Comparison of ENCODE assay signal across 29 cellular contexts in genomic region chr12:69708649-69709048, GRCh38. TPM values are rescaled to one million over a fixed set of nuclear protein-coding genes. Genes with fewer than 3 reads are reported as not detected.
DNase-seq lines count a peak whose midpoint lies in the region; ATAC-seq and TF ChIP-seq lines count a peak whose summit lies in the region.
"Had no signal": no experiment of that assay in that cellular context is flagged by ENCODE, and none has a peak within 500 bp of the region (broad histone marks: within the 10 kb centered on the region; RNA-seq: fewer than 3 reads in every experiment).

No MANE protein-coding gene starts in this region.

- H3K9me3 Mint-ChIP-seq in activated CD4-positive, alpha-beta T cell treated with anti-CD3 and anti-CD28 coated beads, Interleukin-2, amount 10 ng/mL, durations not matched to agents 7 days and 5 days, result peaks cover 2% of the 10 kb centered on the region
- H3K9me3 Mint-ChIP-seq: activated T-cell treated with anti-CD3 and anti-CD28 coated beads, Interleukin-2, amount 50 U/mL, for 4 hours; memory B cell; T-cell had no signal

- CTCF ChIA-PET in SK-N-SH (lab: Yijun Ruan, JAX) (interaction anchor here (0.6 kb wide), 1 partner anchor 13 kb away, joined by 3 read pairs; no protein-coding TSS in a partner anchor), mammary epithelial cell (lab: Charles Lee; ENCODE audit: low non-redundant PET) (no interaction called here)
- CTCF ChIA-PET in activated CD4-positive, alpha-beta T cell treated with anti-CD3 and anti-CD28 coated beads, Interleukin-2, amount 10 ng/mL, durations not matched to agents 7 days and 5 days (lab: Charles Lee), result no interaction called here

- H3K27ac Mint-ChIP-seq in activated CD4-positive, alpha-beta T cell treated with anti-CD3 and anti-CD28 coated beads, Interleukin-2, amount 10 ng/mL, durations not matched to agents 7 days and 5 days, result no peak overlapping the region
- H3K27ac Mint-ChIP-seq: memory B cell, T-cell had no signal

- H3K27me3 Mint-ChIP-seq in activated CD4-positive, alpha-beta T cell treated with anti-CD3 and anti-CD28 coated beads, Interleukin-2, amount 10 ng/mL, durations not matched to agents 7 days and 5 days, result peaks cover 9% of the 10 kb centered on the region

- H4K20me1 ChIP-seq in SK-N-SH (ENCODE audit: insufficient read depth), result no peaks in the 10 kb centered on the region
- H4K20me1 ChIP-seq in MM.1S (ENCODE audit: insufficient read depth, low read length), result no peaks in the 10 kb centered on the region
- no peaks in the 10 kb centered on the region for H4K20me1 ChIP-seq in smooth muscle cell (ENCODE audit: low read depth)
- H4K20me1 ChIP-seq in mammary epithelial cell (ENCODE audit: insufficient read depth, low read length), result no peaks in the 10 kb centered on the region

- in situ Hi-C loops in mammary epithelial cell (cut with MboI; ENCODE audit: low sequenced_read_pairs in 2 of 2), result no loop called here

- no peak for TF ChIP-seq RAD21 in SK-N-SH (IDR thresholded peaks at IDR 0.05; ENCODE audit: low read length)

- TF ChIP-seq CTCF in SK-N-SH (IDR thresholded peaks at IDR 0.05) (peak; percentile 34; the same call in 1 of the 2 replicates), MM.1S (IDR thresholded peaks at IDR 0.05; ENCODE audit: low read length) (peak; percentile 38), fibroblast of mammary gland (conservative IDR thresholded peaks at IDR 0.05; ENCODE audit: control insufficient read depth, insufficient read depth, low read depth, low read length) (peak; percentile 31), smooth muscle cell (IDR thresholded peaks at IDR 0.05; ENCODE audit: borderline replicate concordance, insufficient read depth, poor library complexity, severe bottlenecking) (peak; percentile 25), mammary epithelial cell (conservative IDR thresholded peaks at IDR 0.05 in 1 of 2, IDR thresholded peaks at IDR 0.05 in 1 of 2; ENCODE audit: extremely low read depth in 1 of 2, insufficient read depth in 1 of 2, low read depth in 1 of 2, low read length in 2 of 2) (peak in 1 of 2 donors; percentile 14)

- no peaks in the 10 kb centered on the region for H3K4me1 Mint-ChIP-seq in activated CD4-positive, alpha-beta T cell treated with anti-CD3 and anti-CD28 coated beads, Interleukin-2, amount 10 ng/mL, durations not matched to agents 7 days and 5 days
- H3K4me1 Mint-ChIP-seq: memory B cell, T-cell had no signal

- DNase-seq in SK-N-SH (no peak), MM.1S (peak; percentile 26), fibroblast of mammary gland (ENCODE audit: low read depth) (no peak), smooth muscle cell (lab: John Stamatoyannopoulos, UW; ENCODE audit: unreplicated experiment) (no peak), mammary epithelial cell (no peak)
- no peak for DNase-seq in activated CD4-positive, alpha-beta T cell treated with anti-CD3 and anti-CD28 coated beads, Interleukin-2, amount 10 ng/mL, durations not matched to agents 7 days and 5 days
- DNase-seq: activated CD8-positive, alpha-beta memory T cell treated with anti-CD3 and anti-CD28 coated beads for 24 hours; activated naive CD4-positive, alpha-beta T cell; activated T-cell treated with anti-CD3 and anti-CD28 coated beads, Interleukin-2, amount 50 U/mL, for 4 hours; AML-193; brain microvascular endothelial cell; DMS79 treated with DMSO at 0.1 percent for 48 hours; effector memory CD4-positive, alpha-beta T cell; esophagus squamous epithelium; HCEC 1CT; IMR-90; NCI-H1105 treated with DMSO at 0.1 percent for 48 hours; NCI-H2029 treated with DMSO at 0.1 percent for 48 hours; NCI-H82; nucleus accumbens; SHP77; stimulated activated CD4-positive, alpha-beta T cell treated with anti-CD3 and anti-CD28 coated beads, Interleukin-1b, Interleukin-23, amount 100 ng/mL, for 48 hours; T-cell; upper lobe of right lung had no signal

- no peak for ATAC-seq in SK-N-SH treated with all-trans-retinoic acid at 6 μM for 48 hours
- ATAC-seq in GM21367 (IDR thresholded peaks at IDR 0.05; ENCODE audit: unreplicated experiment), result no peak
- ATAC-seq: activated T-cell treated with anti-CD3 and anti-CD28 coated beads, Interleukin-2, amount 50 U/mL, for 4 hours; T-cell; upper lobe of right lung had no signal

- no peaks in the 10 kb centered on the region for H3F3A ChIP-seq in SK-N-SH (replicated peaks; ENCODE audit: insufficient read depth)
- peaks cover 4% of the 10 kb centered on the region; the same call in 1 of the 2 replicates for H3F3A ChIP-seq in MM.1S (ENCODE audit: insufficient read depth, low read length)
- no peaks in the 10 kb centered on the region for H3F3A ChIP-seq in smooth muscle cell (ENCODE audit: low read depth)

- H3K9ac ChIP-seq in SK-N-SH (no peak overlapping the region), MM.1S (ENCODE audit: low read length) (no peak overlapping the region), smooth muscle cell (ENCODE audit: low read depth) (no peak overlapping the region), mammary epithelial cell (ENCODE audit: insufficient read depth, low read length) (no peak overlapping the region)

- no peak overlapping the region for H3K4me3 Mint-ChIP-seq in activated CD4-positive, alpha-beta T cell treated with anti-CD3 and anti-CD28 coated beads, Interleukin-2, amount 10 ng/mL, durations not matched to agents 7 days and 5 days
- H3K4me3 Mint-ChIP-seq: activated T-cell treated with anti-CD3 and anti-CD28 coated beads, Interleukin-2, amount 50 U/mL, for 4 hours; memory B cell; T-cell had no signal

- no peak overlapping the region for H2AFZ ChIP-seq in SK-N-SH (ENCODE audit: low read depth)
- H2AFZ ChIP-seq in MM.1S (ENCODE audit: low read length), result no peak overlapping the region
- H2AFZ ChIP-seq in smooth muscle cell (ENCODE audit: low read depth), result no peak overlapping the region
- H2AFZ ChIP-seq in mammary epithelial cell (ENCODE audit: low read depth, low read length), result no peak overlapping the region

- H3K9me3 ChIP-seq in SK-N-SH (no peaks in the 10 kb centered on the region), MM.1S (replicated peaks; ENCODE audit: insufficient read depth, low read length) (no peaks in the 10 kb centered on the region), smooth muscle cell (replicated peaks; ENCODE audit: low read depth) (no peaks in the 10 kb centered on the region), mammary epithelial cell (replicated peaks; ENCODE audit: insufficient read depth, low read length) (no peaks in the 10 kb centered on the region)
- H3K9me3 ChIP-seq: esophagus squamous epithelium, upper lobe of right lung had no signal

- H3K27ac ChIP-seq in SK-N-SH (ENCODE audit: low read depth in 2 of 2, low read length in 1 of 2) (no peak overlapping the region), MM.1S (ENCODE audit: low read length) (no peak overlapping the region), smooth muscle cell (ENCODE audit: low read depth) (no peak overlapping the region), mammary epithelial cell (ENCODE audit: insufficient read depth, low read depth, low read length) (no peak overlapping the region)
- H3K27ac ChIP-seq: brain microvascular endothelial cell, esophagus squamous epithelium, skin epidermis, upper lobe of right lung had no signal

- POLR2A ChIA-PET in SK-N-SH (lab: Yijun Ruan, JAX), result no interaction called here
- POLR2A ChIA-PET in activated CD4-positive, alpha-beta T cell treated with anti-CD3 and anti-CD28 coated beads, Interleukin-2, amount 10 ng/mL, durations not matched to agents 7 days and 5 days (lab: Charles Lee), result no interaction called here

- no peak for TF ChIP-seq EP300 in SK-N-SH (IDR thresholded peaks at IDR 0.05; ENCODE audit: borderline replicate concordance in 1 of 2, low read depth in 1 of 2, low read length in 1 of 2)

- no TSS peak for BruUV-seq in mammary epithelial cell (replicated peaks; lab: Mats Ljungman, UMichigan)

- H3K4me2 ChIP-seq in SK-N-SH (no peak overlapping the region), MM.1S (ENCODE audit: low read depth, low read length) (no peak overlapping the region; the same call in 1 of the 2 replicates), smooth muscle cell (no peak overlapping the region), mammary epithelial cell (ENCODE audit: insufficient read depth, low read depth, low read length) (no peak overlapping the region)

- no peaks in the 10 kb centered on the region for H3K79me2 ChIP-seq in SK-N-SH (ENCODE audit: insufficient read depth)
- no peaks in the 10 kb centered on the region for H3K79me2 ChIP-seq in MM.1S (ENCODE audit: low read length)
- H3K79me2 ChIP-seq in smooth muscle cell (ENCODE audit: low read depth), result no peaks in the 10 kb centered on the region
- no peaks in the 10 kb centered on the region for H3K79me2 ChIP-seq in mammary epithelial cell (ENCODE audit: insufficient read depth, low read length)

- H3K36me3 ChIP-seq in SK-N-SH (replicated peaks in 1 of 2; ENCODE audit: control insufficient read depth in 1 of 2, insufficient read depth in 2 of 2, low read length in 1 of 2) (no peaks in the 10 kb centered on the region), MM.1S (replicated peaks; ENCODE audit: insufficient read depth, low read length) (no peaks in the 10 kb centered on the region), smooth muscle cell (ENCODE audit: low read depth) (no peaks in the 10 kb centered on the region), mammary epithelial cell (ENCODE audit: insufficient read depth, low read length) (no peaks in the 10 kb centered on the region)
- H3K36me3 ChIP-seq: brain microvascular endothelial cell, esophagus squamous epithelium, upper lobe of right lung had no signal

- no peaks in the 10 kb centered on the region for H3K36me3 Mint-ChIP-seq in activated CD4-positive, alpha-beta T cell treated with anti-CD3 and anti-CD28 coated beads, Interleukin-2, amount 10 ng/mL, durations not matched to agents 7 days and 5 days (ENCODE audit: low read depth)
- H3K36me3 Mint-ChIP-seq: memory B cell, T-cell had no signal

- H3K9me2 ChIP-seq in SK-N-SH (no peaks in the 10 kb centered on the region), MM.1S (replicated peaks; ENCODE audit: insufficient read depth, low read length) (no peaks in the 10 kb centered on the region)

- WGBS in SK-N-SH (ENCODE audit: low lambda C conversion rate), result 76% methylated on average over 3 of the region's 3 CpGs
- WGBS in smooth muscle cell (ENCODE audit: low lambda C conversion rate), result 96% methylated on average over 3 of the region's 3 CpGs
- 94% methylated on average over 3 of the region's 3 CpGs for WGBS in mammary epithelial cell (ENCODE audit: low coverage, missing lambda C conversion rate)

- intact Hi-C loops in mammary epithelial cell (cut with micrococcal nuclease), result no loop called here

- H3K4me3 ChIP-seq in SK-N-SH (ENCODE audit: low read depth in 2 of 2, low read length in 1 of 2) (no peak overlapping the region), MM.1S (ENCODE audit: low read length) (no peak overlapping the region), fibroblast of mammary gland (ENCODE audit: control insufficient read depth, low read depth, low read length) (no peak overlapping the region), smooth muscle cell (no peak overlapping the region), mammary epithelial cell (replicated peaks in 1 of 3; ENCODE audit: insufficient read depth in 1 of 3, low read depth in 2 of 3, low read length in 3 of 3) (no peak overlapping the region)
- H3K4me3 ChIP-seq: esophagus squamous epithelium, skin epidermis, upper lobe of right lung had no signal

- H3K4me1 ChIP-seq in SK-N-SH (ENCODE audit: control insufficient read depth in 1 of 2, insufficient read depth in 2 of 2, low read depth in 1 of 2, low read length in 1 of 2), result no peaks in the 10 kb centered on the region
- no peaks in the 10 kb centered on the region; the same call in 1 of the 2 replicates for H3K4me1 ChIP-seq in MM.1S (ENCODE audit: low read length)
- H3K4me1 ChIP-seq in smooth muscle cell (ENCODE audit: low read depth), result no peaks in the 10 kb centered on the region
- H3K4me1 ChIP-seq in mammary epithelial cell (ENCODE audit: insufficient read depth, low read length), result no peaks in the 10 kb centered on the region
- H3K4me1 ChIP-seq: esophagus squamous epithelium, upper lobe of right lung had no signal

- H3K27me3 ChIP-seq in SK-N-SH (ENCODE audit: insufficient read depth) (no peaks in the 10 kb centered on the region), MM.1S (replicated peaks; ENCODE audit: insufficient read depth, low read length) (no peaks in the 10 kb centered on the region), smooth muscle cell (ENCODE audit: low read depth) (no peaks in the 10 kb centered on the region), mammary epithelial cell (ENCODE audit: insufficient read depth, low read length) (no peaks in the 10 kb centered on the region)
- H3K27me3 ChIP-seq: brain microvascular endothelial cell, esophagus squamous epithelium, upper lobe of right lung had no signal

- dilution Hi-C loops in mammary epithelial cell (cut with HindIII; ENCODE audit: low sequenced_read_pairs), result no loop called here

RNA-seq across cellular contexts. Expression of gene BEST3, which starts 9.5 kb away (rescaled TPM):
- 0.48 and 0.75 TPM in 2 replicates for polyA plus RNA-seq in SK-N-SH (2012; rRNA removed)
- polyA plus RNA-seq in SK-N-SH (2012; cell fraction: cytosol; rRNA removed), result 0.53 and 0.60 TPM in 2 replicates
- 0.49 and 0.86 TPM in 2 replicates for polyA plus RNA-seq in SK-N-SH (2012; cell fraction: nucleus; rRNA removed)
- 0.54 and 4.0 TPM in 2 replicates for total RNA-seq in smooth muscle cell
- 0.15 TPM in 1 of 2 replicates, not detected in the other for polyA plus RNA-seq in smooth muscle cell
- not detected for total RNA-seq in activated CD4-positive, alpha-beta T cell treated with anti-CD3 and anti-CD28 coated beads, Interleukin-2, amount 10 ng/mL, durations not matched to agents 7 days and 5 days
- under 1 TPM; under 0.01 to 0.09 TPM for total RNA-seq in mammary epithelial cell
- polyA plus RNA-seq in mammary epithelial cell, result 0.06 TPM
- polyA minus RNA-seq in mammary epithelial cell, result 0.57 TPM
- total RNA-seq: activated T-cell treated with anti-CD3 and anti-CD28 coated beads, Interleukin-2, amount 50 U/mL, for 4 hours; esophagus squamous epithelium; subcutaneous adipose tissue; T-cell; upper lobe of right lung had no signal

RNA-seq across cellular contexts. Expression of gene RAB3IP, which starts 30.0 kb away (rescaled TPM):
- 5.4 and 8.1 TPM in 2 replicates for polyA plus RNA-seq in SK-N-SH (2012; rRNA removed)
- 8.7 and 10.3 TPM in 2 replicates for polyA plus RNA-seq in SK-N-SH (2012; cell fraction: cytosol; rRNA removed)
- 5.3 and 6.6 TPM in 2 replicates for polyA plus RNA-seq in SK-N-SH (2012; cell fraction: nucleus; rRNA removed)
- total RNA-seq in smooth muscle cell, result 16.5 and 16.9 TPM in 2 replicates
- 2.2 and 9.9 TPM in 2 replicates for polyA plus RNA-seq in smooth muscle cell
- 10 to 100 TPM; 19.3 to 24.0 TPM for total RNA-seq in activated CD4-positive, alpha-beta T cell treated with anti-CD3 and anti-CD28 coated beads, Interleukin-2, amount 10 ng/mL, durations not matched to agents 7 days and 5 days
- 10 to 100 TPM; 22.3 to 33.1 TPM for total RNA-seq in mammary epithelial cell
- polyA plus RNA-seq in mammary epithelial cell, result 11.5 TPM
- 5.7 TPM for polyA minus RNA-seq in mammary epithelial cell
